In genomic region chr11:130023204-130023603, GRCh38 we compare ENCODE assay signal across 9 cellular contexts. TPM values are rescaled to one million over a fixed set of nuclear protein-coding genes. Genes with fewer than 3 reads are reported as not detected.
A peak's percentile ranks its signal among the peaks of the same experiment; 100 is the strongest.
DNase-seq lines count a peak whose midpoint lies in the region; ATAC-seq and TF ChIP-seq lines count a peak whose summit lies in the region.
"Had no signal": no experiment of that assay in that cellular context is flagged by ENCODE, and none has a peak within 500 bp of the region (broad histone marks: within the 10 kb centered on the region; RNA-seq: fewer than 3 reads in every experiment).

No MANE protein-coding gene starts in this region.

- H3K79me2 ChIP-seq in PC-9 (ENCODE audit: low read depth) (no peaks in the 10 kb centered on the region), mesendoderm (ENCODE audit: control insufficient read depth, insufficient read depth, low read length) (no peaks in the 10 kb centered on the region)

- H3K4me3 Mint-ChIP-seq in activated CD4-positive, alpha-beta memory T cell treated with anti-CD3 and anti-CD28 coated beads for 36 hours = no peak overlapping the region

- H3K36me3 Mint-ChIP-seq in activated CD4-positive, alpha-beta memory T cell treated with anti-CD3 and anti-CD28 coated beads for 36 hours = no peaks in the 10 kb centered on the region

- H3K27ac ChIP-seq in PC-9 = peak overlapping the region; percentile 76
- H3K27ac ChIP-seq in mesendoderm (ENCODE audit: low read depth, low read length) = no peak overlapping the region
- H3K27ac ChIP-seq: lower lobe of right lung had no signal

- H3K27me3 ChIP-seq in PC-9 (ENCODE audit: insufficient read depth, low read depth) = no peaks in the 10 kb centered on the region
- H3K27me3 ChIP-seq in mesendoderm (ENCODE audit: insufficient read depth, low read length, poor library complexity) = no peaks in the 10 kb centered on the region

- H3K4ac ChIP-seq in mesendoderm (ENCODE audit: low read depth, low read length) = no peak overlapping the region

- no peaks in the 10 kb centered on the region for H3K36me3 ChIP-seq in PC-9 (ENCODE audit: low read depth)
- H3K36me3 ChIP-seq in mesendoderm (ENCODE audit: control insufficient read depth, insufficient read depth, low read length) = no peaks in the 10 kb centered on the region
- H3K36me3 ChIP-seq: lower lobe of right lung had no signal

- H2AFZ ChIP-seq in PC-9 = no peak overlapping the region

- H3K79me1 ChIP-seq in mesendoderm (ENCODE audit: low read length) = no peaks in the 10 kb centered on the region

- WGBS in mesendoderm (ENCODE audit: extremely low coverage, insufficient coverage, low lambda C conversion rate) = no CpG with 5 or more reads among the region's 2 CpGs

- H3K4me2 ChIP-seq in PC-9 = peak overlapping the region; percentile 73
- no peak overlapping the region for H3K4me2 ChIP-seq in mesendoderm (ENCODE audit: low read length)

- peaks cover 20% of the 10 kb centered on the region; the same call in 1 of the 2 replicates for H3F3A ChIP-seq in PC-9 (ENCODE audit: insufficient read depth, low read depth)

- no peaks in the 10 kb centered on the region for H3K9me3 ChIP-seq in PC-9 (ENCODE audit: insufficient read depth, low read depth)
- H3K9me3 ChIP-seq: lower lobe of right lung had no signal

- H3K9ac ChIP-seq in mesendoderm (ENCODE audit: low read length) = no peak overlapping the region

- H3K18ac ChIP-seq in mesendoderm (ENCODE audit: low read length) = no peak overlapping the region

- CTCF ChIA-PET in PC-9 (lab: Charles Lee) = no interaction called here
- CTCF ChIA-PET in activated CD4-positive, alpha-beta memory T cell treated with anti-CD3 and anti-CD28 coated beads for 36 hours (lab: Charles Lee) = no interaction called here

- H3K56ac ChIP-seq in mesendoderm (ENCODE audit: low read length) = peak overlapping the region; percentile 2

- POLR2A ChIA-PET in PC-9 (lab: Charles Lee; ENCODE audit: unreplicated experiment) = interaction anchor here (0.6 to 1.0 kb wide), 2 partner anchors 21 to 567 kb away, joined by 3 to 50 read pairs; partner anchors contain the start of gene PRDM10
- POLR2A ChIA-PET in activated CD4-positive, alpha-beta memory T cell treated with anti-CD3 and anti-CD28 coated beads for 36 hours (lab: Charles Lee) = no interaction called here

- no peak overlapping the region for H2BK5ac ChIP-seq in mesendoderm (ENCODE audit: low read length)

- H3K23ac ChIP-seq in mesendoderm (ENCODE audit: low read length) = peak overlapping the region; percentile 66

- H3K27me3 Mint-ChIP-seq in activated CD4-positive, alpha-beta memory T cell treated with anti-CD3 and anti-CD28 coated beads for 36 hours = no peaks in the 10 kb centered on the region

- H4K20me1 ChIP-seq in PC-9 (ENCODE audit: insufficient read depth) = no peaks in the 10 kb centered on the region

- no peaks in the 10 kb centered on the region for H3K4me1 Mint-ChIP-seq in activated CD4-positive, alpha-beta memory T cell treated with anti-CD3 and anti-CD28 coated beads for 36 hours (ENCODE audit: low read depth)

- H3K27ac Mint-ChIP-seq in activated CD4-positive, alpha-beta memory T cell treated with anti-CD3 and anti-CD28 coated beads for 36 hours = no peak overlapping the region

- BruUV-seq in PC-9 (replicated peaks; lab: Mats Ljungman, UMichigan) = no TSS peak

- H2BK120ac ChIP-seq in mesendoderm (ENCODE audit: low read depth, low read length) = no peak overlapping the region

- no peak for TF ChIP-seq CTCF in PC-9 (conservative IDR thresholded peaks at IDR 0.05)

- DNase-seq in PC-9 (peak; percentile 71 to 86), mesendoderm (peak; percentile 19), cortex of kidney (lab: John Stamatoyannopoulos, UW) (no peak)
- no peak for DNase-seq in activated CD4-positive, alpha-beta memory T cell treated with anti-CD3 and anti-CD28 coated beads for 36 hours
- DNase-seq in central memory CD4-positive, alpha-beta T cell = no peak
- no peak for DNase-seq in activated CD4-positive, alpha-beta T cell treated with anti-CD3 and anti-CD28 coated beads, Interleukin-2, amount 50 U/mL, for 1 hour
- DNase-seq: lower lobe of right lung had no signal

- no peak overlapping the region for H4K8ac ChIP-seq in mesendoderm (ENCODE audit: low read depth, low read length)

- no peak overlapping the region for H2BK15ac ChIP-seq in mesendoderm (replicated peaks; ENCODE audit: low read depth)

- H3K9me3 Mint-ChIP-seq in activated CD4-positive, alpha-beta memory T cell treated with anti-CD3 and anti-CD28 coated beads for 36 hours = no peaks in the 10 kb centered on the region

- intact Hi-C loops in PC-9 (cut with micrococcal nuclease; ENCODE audit: unreplicated experiment) = loop anchor here (1.0 kb wide), 1 partner anchor 46 kb away; the partner anchor contains the start of gene APLP2
- intact Hi-C loops in activated CD4-positive, alpha-beta memory T cell treated with anti-CD3 and anti-CD28 coated beads for 36 hours (cut with micrococcal nuclease) = no loop called here

- H4K5ac ChIP-seq in mesendoderm (ENCODE audit: low read length) = no peak overlapping the region

- peak; percentile 94 for ATAC-seq in GM18520 (IDR thresholded peaks at IDR 0.05; ENCODE audit: unreplicated experiment)
- ATAC-seq in HG02798 (IDR thresholded peaks at IDR 0.05; ENCODE audit: poor library complexity, unreplicated experiment) = peak; percentile 79

- H3K4me3 ChIP-seq in PC-9 = peak overlapping the region; percentile 25; the same call in 1 of the 2 replicates
- no peak overlapping the region for H3K4me3 ChIP-seq in mesendoderm (ENCODE audit: low read length)
- H3K4me3 ChIP-seq: lower lobe of right lung had no signal

- H3K4me1 ChIP-seq in PC-9 (replicated peaks; ENCODE audit: insufficient read depth) (peaks cover 33% of the 10 kb centered on the region), mesendoderm (ENCODE audit: control insufficient read depth, low read depth, low read length) (no peaks in the 10 kb centered on the region)
- H3K4me1 ChIP-seq: lower lobe of right lung had no signal

- no peak overlapping the region for H2AK5ac ChIP-seq in mesendoderm (ENCODE audit: low read length)

- H3K9me2 ChIP-seq in PC-9 (ENCODE audit: insufficient read depth) = no peaks in the 10 kb centered on the region

RNA-seq across cellular contexts. Expression of gene PRDM10, which starts 20.6 kb away (rescaled TPM):
- 10.3 and 14.6 TPM in 2 replicates for total RNA-seq in PC-9 (2021)
- 7.0 TPM for polyA plus RNA-seq in mesendoderm (2013, experiment 1 of 2)
- polyA plus RNA-seq in mesendoderm (2013, experiment 2 of 2) = 6.5 TPM
- total RNA-seq in activated CD4-positive, alpha-beta memory T cell treated with anti-CD3 and anti-CD28 coated beads for 36 hours = 10 to 100 TPM; 15.8 to 16.2 TPM

RNA-seq across cellular contexts. Expression of gene APLP2, which starts 46.5 kb away (rescaled TPM):
- total RNA-seq in PC-9 (2021) = 306 and 350 TPM in 2 replicates
- 190 TPM for polyA plus RNA-seq in mesendoderm (2013, experiment 1 of 2)
- 190 TPM for polyA plus RNA-seq in mesendoderm (2013, experiment 2 of 2)
- 10 to 100 TPM; 49.2 to 53.4 TPM for total RNA-seq in activated CD4-positive, alpha-beta memory T cell treated with anti-CD3 and anti-CD28 coated beads for 36 hours

Comparison
In these comparisons a context has a peak if more than half of its experiments do, and no peak if none do; other contexts are left out.
1. DNase-seq: peak in PC-9 (2 of 2) and mesendoderm (single experiment); none in activated CD4-positive, alpha-beta memory T cell treated with anti-CD3 and anti-CD28 coated beads for 36 hours (single experiment), central memory CD4-positive, alpha-beta T cell (single experiment), activated CD4-positive, alpha-beta T cell treated with anti-CD3 and anti-CD28 coated beads, Interleukin-2, amount 50 U/mL, for 1 hour (single experiment) and cortex of kidney (single experiment).